ENCODE assay signal across 20 cellular contexts in genomic region chr5:175678074-175678473, GRCh38. TPM values are rescaled to one million over a fixed set of nuclear protein-coding genes. Genes with fewer than 3 reads are reported as not detected.
A peak's percentile ranks its signal among the peaks of the same experiment; 100 is the strongest.
DNase-seq lines count a peak whose midpoint lies in the region; ATAC-seq, FAIRE-seq and TF ChIP-seq lines count a peak whose summit lies in the region.
"Had no signal": no experiment of that assay in that cellular context is flagged by ENCODE, and none has a peak within 500 bp of the region (broad histone marks: within the 10 kb centered on the region; RNA-seq: fewer than 3 reads in every experiment).

No MANE protein-coding gene starts in this region.

- TF ChIP-seq RAD21 in A549 (conservative IDR thresholded peaks at IDR 0.05 in 1 of 2, IDR thresholded peaks at IDR 0.05 in 1 of 2): no peak

- TF ChIP-seq EP300 in A549 (IDR thresholded peaks at IDR 0.05): no peak
- TF ChIP-seq EP300 in tibial nerve (IDR thresholded peaks at IDR 0.05): no peak

- H3K9me3 ChIP-seq in A549: no peaks in the 10 kb centered on the region
- no peaks in the 10 kb centered on the region for H3K9me3 ChIP-seq in tibial nerve
- H3K9me3 ChIP-seq: Caco-2, MG63 had no signal

- ATAC-seq in activated CD4-positive, alpha-beta T cell treated with anti-CD3 and anti-CD28 coated beads for 36 hours: no peak
- ATAC-seq in A549: no peak

- TF ChIP-seq CTCF in A549 (IDR thresholded peaks at IDR 0.05): no peak
- TF ChIP-seq CTCF in tibial nerve (IDR thresholded peaks at IDR 0.05): no peak
- TF ChIP-seq CTCF in GM10248 (IDR thresholded peaks at IDR 0.05; ENCODE audit: control extremely low read depth, extremely low read depth, low read depth, missing control alignments): no peak

- no peak overlapping the region for H3K27ac ChIP-seq in A549
- H3K27ac ChIP-seq in tibial nerve: no peak overlapping the region
- H3K27ac ChIP-seq: 22Rv1, PC-9 had no signal

- H3K27ac Mint-ChIP-seq in activated CD4-positive, alpha-beta T cell treated with anti-CD3 and anti-CD28 coated beads for 36 hours: peak overlapping the region; percentile 42
- H3K27ac Mint-ChIP-seq in dendritic cell treated with granulocyte-macrophage colony-stimulating factor and Interleukin-4, amounts not matched to agents 40 ng/mL and 50 ng/mL, for 4 days: peak overlapping the region; percentile 23

- peaks cover 2% of the 10 kb centered on the region for H3K36me3 Mint-ChIP-seq in activated CD4-positive, alpha-beta T cell treated with anti-CD3 and anti-CD28 coated beads for 36 hours (ENCODE audit: low read depth)
- peaks cover 55% of the 10 kb centered on the region for H3K36me3 Mint-ChIP-seq in dendritic cell treated with granulocyte-macrophage colony-stimulating factor and Interleukin-4, amounts not matched to agents 40 ng/mL and 50 ng/mL, for 4 days (ENCODE audit: low read depth)

- H3K4me1 Mint-ChIP-seq in activated CD4-positive, alpha-beta T cell treated with anti-CD3 and anti-CD28 coated beads for 36 hours: peaks cover 43% of the 10 kb centered on the region
- H3K4me1 Mint-ChIP-seq in dendritic cell treated with granulocyte-macrophage colony-stimulating factor and Interleukin-4, amounts not matched to agents 40 ng/mL and 50 ng/mL, for 4 days (ENCODE audit: low read depth): peaks cover 80% of the 10 kb centered on the region

- no peak overlapping the region for H3K4me2 ChIP-seq in A549
- H3K4me2 ChIP-seq: PC-9 had no signal

- no peak overlapping the region for H3K4me3 ChIP-seq in A549
- no peak overlapping the region for H3K4me3 ChIP-seq in tibial nerve
- H3K4me3 ChIP-seq: MG63, PC-9 had no signal

- H3K36me3 ChIP-seq in tibial nerve: no peaks in the 10 kb centered on the region
- H3K36me3 ChIP-seq: MG63 had no signal

- H3K27me3 ChIP-seq in tibial nerve: no peaks in the 10 kb centered on the region

- no peak overlapping the region for H3K4me3 Mint-ChIP-seq in activated CD4-positive, alpha-beta T cell treated with anti-CD3 and anti-CD28 coated beads for 36 hours
- H3K4me3 Mint-ChIP-seq in dendritic cell treated with granulocyte-macrophage colony-stimulating factor and Interleukin-4, amounts not matched to agents 40 ng/mL and 50 ng/mL, for 4 days: no peak overlapping the region

- CTCF ChIA-PET in activated CD4-positive, alpha-beta T cell treated with anti-CD3 and anti-CD28 coated beads for 36 hours (lab: Charles Lee): interaction anchor here (1.0 to 2.1 kb wide), 3 partner anchors 13 to 144 kb away, joined by 3 to 13 read pairs (median 3); no protein-coding TSS in a partner anchor
- CTCF ChIA-PET in A549 (lab: Yijun Ruan, JAX): interaction anchor here (0.9 to 1.4 kb wide), 2 partner anchors 11 to 12 kb away, joined by 3 to 5 read pairs; no protein-coding TSS in a partner anchor
- CTCF ChIA-PET in GM10248 (lab: Yijun Ruan, JAX): interaction anchor here (1.1 to 1.9 kb wide), 3 partner anchors 10 to 59 kb away, joined by 3 to 9 read pairs (median 4); no protein-coding TSS in a partner anchor

- H3K27me3 Mint-ChIP-seq in activated CD4-positive, alpha-beta T cell treated with anti-CD3 and anti-CD28 coated beads for 36 hours: no peaks in the 10 kb centered on the region
- H3K27me3 Mint-ChIP-seq in dendritic cell treated with granulocyte-macrophage colony-stimulating factor and Interleukin-4, amounts not matched to agents 40 ng/mL and 50 ng/mL, for 4 days: no peaks in the 10 kb centered on the region

- POLR2A ChIA-PET in activated CD4-positive, alpha-beta T cell treated with anti-CD3 and anti-CD28 coated beads for 36 hours (lab: Charles Lee): no interaction called here
- POLR2A ChIA-PET in A549 (lab: Yijun Ruan, JAX): no interaction called here
- POLR2A ChIA-PET in GM10248 (lab: Yijun Ruan, JAX): no interaction called here

- DNase-seq in activated CD4-positive, alpha-beta T cell treated with anti-CD3 and anti-CD28 coated beads for 36 hours: no peak
- no peak for DNase-seq in activated CD4-positive, alpha-beta T cell treated with anti-CD3 and anti-CD28 coated beads, Interleukin-2, amount 50 U/mL, for 1 hour
- DNase-seq in A549 (ENCODE audit: low read depth in 1 of 2, low spot score in 1 of 2): no peak
- DNase-seq in RPMI8226: peak; percentile 86
- DNase-seq in tibial nerve (ENCODE audit: low spot score in 2 of 2): no peak
- no peak for DNase-seq in GM10248 (ENCODE audit: extremely low spot score)
- no peak for DNase-seq in HuH-7.5 (ENCODE audit: low spot score)
- DNase-seq: C1 segment of cervical spinal cord, Caco-2, DMS53, HCEC 1CT, MG63, NCI-H1092 treated with DMSO at 0.1 percent for 48 hours, NCI-H1694, NCI-H2107, NCI-H446, NCI-H748 treated with DMSO at 0.1 percent for 48 hours, PC-9 had no signal

- no peak for FAIRE-seq in A549 (lab: Jason Lieb, UNC)

- 59% methylated on average over 10 of the region's 10 CpGs for WGBS in A549 (ENCODE audit: missing lambda C conversion rate)
- 67% methylated on average over 10 of the region's 10 CpGs for WGBS in tibial nerve, 2 donors

- intact Hi-C loops in activated CD4-positive, alpha-beta T cell treated with anti-CD3 and anti-CD28 coated beads for 36 hours (cut with DNase I, micrococcal nuclease): no loop called here
- intact Hi-C loops in dendritic cell treated with granulocyte-macrophage colony-stimulating factor and Interleukin-4, amounts not matched to agents 40 ng/mL and 50 ng/mL, for 4 days (cut with micrococcal nuclease): no loop called here

- no peaks in the 10 kb centered on the region for H3K9me3 Mint-ChIP-seq in activated CD4-positive, alpha-beta T cell treated with anti-CD3 and anti-CD28 coated beads for 36 hours (ENCODE audit: low read depth)
- no peaks in the 10 kb centered on the region for H3K9me3 Mint-ChIP-seq in dendritic cell treated with granulocyte-macrophage colony-stimulating factor and Interleukin-4, amounts not matched to agents 40 ng/mL and 50 ng/mL, for 4 days

- no peak for TF ChIP-seq POLR2A in A549 (IDR thresholded peaks at IDR 0.05; ENCODE audit: low read length)
- TF ChIP-seq POLR2A in tibial nerve (IDR thresholded peaks at IDR 0.05): no peak

- H3K4me1 ChIP-seq in A549: no peaks in the 10 kb centered on the region
- no peaks in the 10 kb centered on the region for H3K4me1 ChIP-seq in tibial nerve
- H3K4me1 ChIP-seq: Caco-2 had no signal

TF ChIP-seq in A549, 52 proteins besides CTCF, POLR2A, EP300 and RAD21:
- no peak for TF ChIP-seq CBX8 (IDR thresholded peaks at IDR 0.05)
- no peak for TF ChIP-seq HOXB13 (CRISPR knock-in tag; IDR thresholded peaks at IDR 0.05; ENCODE audit: low read depth)
- TF ChIP-seq NPAS2 (CRISPR knock-in tag; IDR thresholded peaks at IDR 0.05; ENCODE audit: borderline replicate concordance): no peak
- TF ChIP-seq MAFK (IDR thresholded peaks at IDR 0.05; ENCODE audit: partially characterized antibody): peak; percentile 87
- no peak for TF ChIP-seq USF2 (IDR thresholded peaks at IDR 0.05)

RNA-seq across cellular contexts. Expression of gene HRH2, which starts 20.2 kb away (rescaled TPM):
- total RNA-seq in activated CD4-positive, alpha-beta T cell treated with anti-CD3 and anti-CD28 coated beads for 36 hours: 10 to 100 TPM; 12.3 to 16.9 TPM
- polyA plus RNA-seq in A549 (2011; rRNA removed): 0.62 and 0.93 TPM in 2 replicates
- polyA plus RNA-seq in A549 (2012; cell fraction: cytosol; rRNA removed): 0.61 and 0.71 TPM in 2 replicates
- 0.45 and 0.71 TPM in 2 replicates for polyA plus RNA-seq in A549 (2012; cell fraction: nucleus; rRNA removed)
- polyA plus RNA-seq in A549 (2017; fragmentation: RNase III; extraction: RNeasy Plus Mini Kit Qiagen cat#74134 plus additional on column Dnase treatment): 0.54 to 0.87 TPM (median 0.58 TPM) in 3 replicates
- 1.8 and 1.9 TPM in 2 replicates for polyA minus RNA-seq in A549 (2011; rRNA and poly(A)+ RNA removed)
- 1 to 10 TPM in 3 of 4 donors, under 1 TPM in 1; 0.84 to 9.3 (median 3.4) TPM for total RNA-seq in tibial nerve
- total RNA-seq: Caco-2, PC-9 had no signal
